In the genomic region with DNA sequence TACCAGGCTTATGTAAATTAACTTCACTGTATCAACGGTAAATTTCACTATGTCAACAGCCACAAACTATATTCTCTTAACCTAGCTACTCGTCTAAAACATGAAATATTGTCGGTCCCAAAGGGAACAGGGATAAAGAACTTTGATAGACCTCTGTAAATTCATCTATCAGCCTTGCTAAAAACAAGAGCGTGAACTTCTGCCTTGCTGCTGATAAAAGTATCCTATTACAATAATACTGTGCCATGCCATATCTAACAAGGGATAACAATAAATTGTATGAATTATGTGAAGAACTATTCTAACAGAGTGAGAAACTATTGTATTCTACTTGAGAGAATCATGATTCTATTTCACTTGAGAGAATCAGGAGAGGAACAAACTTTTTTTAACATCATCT, we compare ENCODE assay signal across 1 cellular context.
TF ChIP-seq lines count a peak whose summit lies in the region.

No MANE protein-coding gene starts in this region.

TF ChIP-seq in GM23338, 12 proteins besides CTCF, POLR2A, EP300 and RAD21 (continued from another document):
- TF ChIP-seq, protein P1, sequence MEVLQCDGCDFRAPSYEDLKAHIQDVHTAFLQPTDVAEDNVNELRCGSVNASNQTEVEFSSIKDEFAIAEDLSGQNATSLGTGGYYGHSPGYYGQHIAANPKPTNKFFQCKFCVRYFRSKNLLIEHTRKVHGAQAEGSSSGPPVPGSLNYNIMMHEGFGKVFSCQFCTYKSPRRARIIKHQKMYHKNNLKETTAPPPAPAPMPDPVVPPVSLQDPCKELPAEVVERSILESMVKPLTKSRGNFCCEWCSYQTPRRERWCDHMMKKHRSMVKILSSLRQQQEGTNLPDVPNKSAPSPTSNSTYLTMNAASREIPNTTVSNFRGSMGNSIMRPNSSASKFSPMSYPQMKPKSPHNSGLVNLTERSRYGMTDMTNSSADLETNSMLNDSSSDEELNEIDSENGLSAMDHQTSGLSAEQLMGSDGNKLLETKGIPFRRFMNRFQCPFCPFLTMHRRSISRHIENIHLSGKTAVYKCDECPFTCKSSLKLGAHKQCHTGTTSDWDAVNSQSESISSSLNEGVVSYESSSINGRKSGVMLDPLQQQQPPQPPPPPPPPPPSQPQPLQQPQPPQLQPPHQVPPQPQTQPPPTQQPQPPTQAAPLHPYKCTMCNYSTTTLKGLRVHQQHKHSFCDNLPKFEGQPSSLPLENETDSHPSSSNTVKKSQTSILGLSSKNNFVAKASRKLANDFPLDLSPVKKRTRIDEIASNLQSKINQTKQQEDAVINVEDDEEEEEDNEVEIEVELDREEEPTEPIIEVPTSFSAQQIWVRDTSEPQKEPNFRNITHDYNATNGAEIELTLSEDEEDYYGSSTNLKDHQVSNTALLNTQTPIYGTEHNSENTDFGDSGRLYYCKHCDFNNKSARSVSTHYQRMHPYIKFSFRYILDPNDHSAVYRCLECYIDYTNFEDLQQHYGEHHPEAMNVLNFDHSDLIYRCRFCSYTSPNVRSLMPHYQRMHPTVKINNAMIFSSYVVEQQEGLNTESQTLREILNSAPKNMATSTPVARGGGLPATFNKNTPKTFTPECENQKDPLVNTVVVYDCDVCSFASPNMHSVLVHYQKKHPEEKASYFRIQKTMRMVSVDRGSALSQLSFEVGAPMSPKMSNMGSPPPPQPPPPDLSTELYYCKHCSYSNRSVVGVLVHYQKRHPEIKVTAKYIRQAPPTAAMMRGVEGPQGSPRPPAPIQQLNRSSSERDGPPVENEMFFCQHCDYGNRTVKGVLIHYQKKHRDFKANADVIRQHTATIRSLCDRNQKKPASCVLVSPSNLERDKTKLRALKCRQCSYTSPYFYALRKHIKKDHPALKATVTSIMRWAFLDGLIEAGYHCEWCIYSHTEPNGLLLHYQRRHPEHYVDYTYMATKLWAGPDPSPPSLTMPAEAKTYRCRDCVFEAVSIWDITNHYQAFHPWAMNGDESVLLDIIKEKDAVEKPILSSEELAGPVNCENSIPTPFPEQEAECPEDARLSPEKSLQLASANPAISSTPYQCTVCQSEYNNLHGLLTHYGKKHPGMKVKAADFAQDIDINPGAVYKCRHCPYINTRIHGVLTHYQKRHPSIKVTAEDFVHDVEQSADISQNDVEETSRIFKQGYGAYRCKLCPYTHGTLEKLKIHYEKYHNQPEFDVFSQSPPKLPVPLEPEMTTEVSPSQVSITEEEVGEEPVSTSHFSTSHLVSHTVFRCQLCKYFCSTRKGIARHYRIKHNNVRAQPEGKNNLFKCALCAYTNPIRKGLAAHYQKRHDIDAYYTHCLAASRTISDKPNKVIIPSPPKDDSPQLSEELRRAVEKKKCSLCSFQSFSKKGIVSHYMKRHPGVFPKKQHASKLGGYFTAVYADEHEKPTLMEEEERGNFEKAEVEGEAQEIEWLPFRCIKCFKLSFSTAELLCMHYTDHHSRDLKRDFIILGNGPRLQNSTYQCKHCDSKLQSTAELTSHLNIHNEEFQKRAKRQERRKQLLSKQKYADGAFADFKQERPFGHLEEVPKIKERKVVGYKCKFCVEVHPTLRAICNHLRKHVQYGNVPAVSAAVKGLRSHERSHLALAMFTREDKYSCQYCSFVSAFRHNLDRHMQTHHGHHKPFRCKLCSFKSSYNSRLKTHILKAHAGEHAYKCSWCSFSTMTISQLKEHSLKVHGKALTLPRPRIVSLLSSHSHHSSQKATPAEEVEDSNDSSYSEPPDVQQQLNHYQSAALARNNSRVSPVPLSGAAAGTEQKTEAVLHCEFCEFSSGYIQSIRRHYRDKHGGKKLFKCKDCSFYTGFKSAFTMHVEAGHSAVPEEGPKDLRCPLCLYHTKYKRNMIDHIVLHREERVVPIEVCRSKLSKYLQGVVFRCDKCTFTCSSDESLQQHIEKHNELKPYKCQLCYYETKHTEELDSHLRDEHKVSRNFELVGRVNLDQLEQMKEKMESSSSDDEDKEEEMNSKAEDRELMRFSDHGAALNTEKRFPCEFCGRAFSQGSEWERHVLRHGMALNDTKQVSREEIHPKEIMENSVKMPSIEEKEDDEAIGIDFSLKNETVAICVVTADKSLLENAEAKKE (CRISPR knock-in tag; IDR thresholded peaks at IDR 0.05), result no peak
- TF ChIP-seq JUNB (IDR thresholded peaks at IDR 0.05; ENCODE audit: unreplicated experiment) (no peak), CREB1 (CRISPR knock-in tag; IDR thresholded peaks at IDR 0.05; ENCODE audit: low read depth) (no peak), POLR2AphosphoS5 (IDR thresholded peaks at IDR 0.05; ENCODE audit: low read depth) (no peak)
TF ChIP-seq in GM23338: peak in this region for 0.
